ENCODE assay signal across 31 cellular contexts in genomic region chr4:157018920-157019490, GRCh38. TPM values are rescaled to one million over a fixed set of nuclear protein-coding genes. Genes with fewer than 3 reads are reported as not detected.
"Had no signal": no experiment of that assay in that cellular context is flagged by ENCODE, and none has a peak within 500 bp of the region (broad histone marks: within the 10 kb centered on the region; RNA-seq: fewer than 3 reads in every experiment).

No MANE protein-coding gene starts in this region.

- H3K4me3 ChIP-seq: neural progenitor cell, ovary, psoas muscle, right lobe of liver, sigmoid colon, skin epidermis, smooth muscle cell, spleen, suprapubic skin, testis, tibial artery, transverse colon, upper lobe of right lung, uterus had no signal

- H3K79me2 ChIP-seq: parathyroid adenoma had no signal

- DNase-seq: naive B cell; naive thymus-derived CD8-positive, alpha-beta T cell; nephron progenitor cell; occipital lobe; ovary; posterior cingulate gyrus; psoas muscle; right lobe of liver; sigmoid colon; spleen; stimulated activated CD4-positive, alpha-beta T cell treated with anti-CD3 and anti-CD28 coated beads, Interleukin-12 subunit alpha, Interleukin-12 subunit beta, amount 100 ng/mL, for 4 hours; stimulated activated CD4-positive, alpha-beta T cell treated with anti-CD3 and anti-CD28 coated beads, Interleukin-1b, Interleukin-23, amount 100 ng/mL, for 48 hours; stimulated activated CD4-positive, alpha-beta T cell treated with anti-CD3 and anti-CD28 coated beads, Interleukin-4, amount 100 ng/mL, for 1 hour; stimulated activated CD4-positive, alpha-beta T cell treated with anti-CD3 and anti-CD28 coated beads, Interleukin-4, amount 100 ng/mL, for 4 hours; stimulated activated CD8-positive, alpha-beta memory T cell treated with anti-CD3 and anti-CD28 coated beads, Interleukin-4, amount 100 ng/mL, for 48 hours; stimulated activated naive CD4-positive, alpha-beta T cell; stimulated activated naive CD8-positive, alpha-beta T cell treated with anti-CD3 and anti-CD28 coated beads, Interleukin-15, amount 100 ng/mL, for 72 hours; stimulated activated naive CD8-positive, alpha-beta T cell treated with anti-CD3 and anti-CD28 coated beads, Interleukin-15, Interleukin-2, amounts not matched to agents 100 U/mL and 50 U/mL, for 24 hours; substantia nigra; testis; tibial artery; transverse colon; upper lobe of right lung; uterus had no signal

- H3K9me3 ChIP-seq: ovary, psoas muscle, right lobe of liver, sigmoid colon, spleen, suprapubic skin, testis, tibial artery, transverse colon, upper lobe of right lung, uterus had no signal

- H3K4me1 ChIP-seq: neural progenitor cell, parathyroid adenoma, psoas muscle, sigmoid colon, spleen, testis, tibial artery, transverse colon, upper lobe of right lung, uterus had no signal

- H3K27ac ChIP-seq: neural progenitor cell, ovary, parathyroid adenoma, psoas muscle, right lobe of liver, sigmoid colon, skin epidermis, spleen, suprapubic skin, testis, tibial artery, transverse colon, upper lobe of right lung, uterus had no signal

- H3K9ac ChIP-seq: neural progenitor cell, parathyroid adenoma had no signal

- H3K36me3 ChIP-seq: neural progenitor cell, ovary, right lobe of liver, sigmoid colon, spleen, suprapubic skin, tibial artery, transverse colon, upper lobe of right lung, uterus had no signal

- H3K27me3 ChIP-seq: neural progenitor cell, ovary, right lobe of liver, sigmoid colon, spleen, suprapubic skin, testis, tibial artery, transverse colon, upper lobe of right lung, uterus had no signal

- ATAC-seq: naive thymus-derived CD8-positive, alpha-beta T cell; natural killer cell treated with Interleukin-12 subunit alpha and Interleukin-12 subunit beta and Interleukin-15 and Interleukin-18, amount 100 ng/mL, for 72 hours; psoas muscle; right lobe of liver; stimulated activated memory B cell treated with anti-CD40 and anti-IgM and Interleukin-4, amounts not matched to agents 10 μg/mL and 1 μg/mL and 100 μg/mL, for 72 hours; stimulated activated naive CD8-positive, alpha-beta T cell treated with anti-CD3 and anti-CD28 coated beads, Interleukin-15, amount 100 ng/mL, for 72 hours; stimulated activated naive CD8-positive, alpha-beta T cell treated with anti-CD3 and anti-CD28 coated beads, Interleukin-15, Interleukin-2, amounts not matched to agents 100 U/mL and 50 U/mL, for 24 hours; upper lobe of right lung had no signal

- H2AFZ ChIP-seq: neural progenitor cell, parathyroid adenoma had no signal

- H3K4me2 ChIP-seq: neural progenitor cell, smooth muscle cell had no signal

RNA-seq across cellular contexts. Expression of gene PDGFC, which starts 47.4 kb away (rescaled TPM):
- total RNA-seq: naive thymus-derived CD8-positive, alpha-beta T cell; natural killer cell treated with Interleukin-12 subunit alpha and Interleukin-12 subunit beta and Interleukin-15 and Interleukin-18, amount 100 ng/mL, for 72 hours had no signal
- polyA plus RNA-seq: naive thymus-derived CD8-positive, alpha-beta T cell had no signal

RNA-seq across cellular contexts. Expression of gene GLRB, which starts 56.9 kb away (rescaled TPM):
- total RNA-seq: naive thymus-derived CD8-positive, alpha-beta T cell; natural killer cell treated with Interleukin-12 subunit alpha and Interleukin-12 subunit beta and Interleukin-15 and Interleukin-18, amount 100 ng/mL, for 72 hours; spleen had no signal
- polyA plus RNA-seq: naive thymus-derived CD8-positive, alpha-beta T cell had no signal
